In genomic region chr5:43422143-43422542, GRCh38 we compare ENCODE assay signal across 13 cellular contexts. TPM values are rescaled to one million over a fixed set of nuclear protein-coding genes. Genes with fewer than 3 reads are reported as not detected.
DNase-seq lines count a peak whose midpoint lies in the region; ATAC-seq, FAIRE-seq and TF ChIP-seq lines count a peak whose summit lies in the region.
"Had no signal": no experiment of that assay in that cellular context is flagged by ENCODE, and none has a peak within 500 bp of the region (broad histone marks: within the 10 kb centered on the region; RNA-seq: fewer than 3 reads in every experiment).

No MANE protein-coding gene starts in this region.

- intact Hi-C loops in endothelial cell of umbilical vein (cut with micrococcal nuclease), result no loop called here

- CTCF ChIA-PET in endothelial cell of umbilical vein (lab: Charles Lee), result interaction anchor here (0.9 to 1.5 kb wide), 3 partner anchors 10 to 62 kb away, joined by 3 to 7 read pairs (median 4); partner anchors contain the start of genes CCL28 and TMEM267

- FAIRE-seq in endothelial cell of umbilical vein (lab: Jason Lieb, UNC), result peak; percentile 84

- peaks cover 3 to 5% of the 10 kb centered on the region in 2 experiments for H3K27me3 ChIP-seq in endothelial cell of umbilical vein (ENCODE audit: control insufficient read depth in 2 of 2, insufficient read depth in 2 of 2, low read length in 2 of 2)
- H3K27me3 ChIP-seq in muscle layer of duodenum (ENCODE audit: low read depth, low read length), result no peaks in the 10 kb centered on the region
- H3K27me3 ChIP-seq: cardiac muscle cell, sigmoid colon had no signal

- TF ChIP-seq CTCF in endothelial cell of umbilical vein (IDR thresholded peaks at IDR 0.05; ENCODE audit: extremely low read depth in 1 of 2, insufficient read depth in 1 of 2, low read depth in 1 of 2, low read length in 2 of 2), result no peak

- no peak for TF ChIP-seq POLR2A in endothelial cell of umbilical vein (IDR thresholded peaks at IDR 0.05; ENCODE audit: low read depth, low read length)

- H3K9ac ChIP-seq in endothelial cell of umbilical vein (replicated peaks; ENCODE audit: extremely low read depth, insufficient read depth, low read length), result no peak overlapping the region
- H3K9ac ChIP-seq: KMS-11 had no signal

- no peak for ATAC-seq in HG03196 (IDR thresholded peaks at IDR 0.05; ENCODE audit: unreplicated experiment)
- ATAC-seq: stimulated activated effector memory CD8-positive, alpha-beta T cell treated with anti-CD3 and anti-CD28 coated beads, Interleukin-12 subunit alpha, Interleukin-12 subunit beta, amount 100 ng/mL, for 72 hours had no signal

- H3K27ac ChIP-seq in endothelial cell of umbilical vein (ENCODE audit: insufficient read depth, low read depth, low read length) (no peak overlapping the region), muscle layer of duodenum (ENCODE audit: low read length) (peak overlapping the region; percentile 34)
- H3K27ac ChIP-seq: cardiac muscle cell, KMS-11 had no signal

- H3K9me3 ChIP-seq in endothelial cell of umbilical vein (replicated peaks; ENCODE audit: control insufficient read depth, insufficient read depth, low read length) (no peaks in the 10 kb centered on the region), muscle layer of duodenum (ENCODE audit: control insufficient read depth in 1 of 2, low read length in 2 of 2) (no peaks in the 10 kb centered on the region)
- H3K9me3 ChIP-seq: sigmoid colon had no signal

- no peaks in the 10 kb centered on the region for H3K9me1 ChIP-seq in endothelial cell of umbilical vein (replicated peaks; ENCODE audit: control insufficient read depth, extremely low read depth, insufficient read depth, low read length)

- H3K4me2 ChIP-seq in endothelial cell of umbilical vein (ENCODE audit: insufficient read depth, low read length), result peak overlapping the region; percentile 13
- H3K4me2 ChIP-seq: KMS-11 had no signal

- no peaks in the 10 kb centered on the region for H3K4me1 ChIP-seq in endothelial cell of umbilical vein (ENCODE audit: control insufficient read depth, extremely low read depth, insufficient read depth, low read length)
- peaks cover 0 to 8% of the 10 kb centered on the region in 2 donors for H3K4me1 ChIP-seq in muscle layer of duodenum (ENCODE audit: control insufficient read depth in 1 of 2, insufficient read depth in 2 of 2, low read length in 2 of 2)

- H3K4me3 ChIP-seq in endothelial cell of umbilical vein (replicated peaks in 1 of 3; ENCODE audit: insufficient read depth in 1 of 3, low read depth in 1 of 3, low read length in 3 of 3) (no peak overlapping the region), muscle layer of duodenum (ENCODE audit: low read depth in 1 of 2, low read length in 2 of 2) (no peak overlapping the region)
- H3K4me3 ChIP-seq: cardiac muscle cell, sigmoid colon had no signal

- DNase-seq in GM03348 (ENCODE audit: low spot score) (peak; percentile 47), NCI-H146 treated with DMSO at 0.1 percent for 48 hours (lab: John Stamatoyannopoulos, UW; ENCODE audit: unreplicated experiment) (peak; percentile 41), endothelial cell of umbilical vein (ENCODE audit: low read depth, low spot score) (peak; percentile 82), superior temporal gyrus (ENCODE audit: extremely low spot score) (no peak), dedifferentiated amniotic fluid mesenchymal stem cell (ENCODE audit: extremely low spot score) (no peak)
- DNase-seq in stimulated activated CD4-positive, alpha-beta T cell treated with anti-CD3 and anti-CD28 coated beads, Interleukin-4, amount 100 ng/mL, for 24 hours, result no peak
- DNase-seq: DND-41, sigmoid colon had no signal

- H3K36me3 ChIP-seq in endothelial cell of umbilical vein (ENCODE audit: control insufficient read depth in 2 of 2, extremely low read depth in 1 of 2, insufficient read depth in 2 of 2, low read length in 2 of 2) (no peaks in the 10 kb centered on the region), muscle layer of duodenum (ENCODE audit: control insufficient read depth in 1 of 2, insufficient read depth in 2 of 2, low read length in 2 of 2) (no peaks in the 10 kb centered on the region)
- H3K36me3 ChIP-seq: cardiac muscle cell, sigmoid colon had no signal

- POLR2A ChIA-PET in endothelial cell of umbilical vein (lab: Charles Lee), result no interaction called here

- H2AFZ ChIP-seq in endothelial cell of umbilical vein (ENCODE audit: low read depth, low read length), result no peak overlapping the region

- no peaks in the 10 kb centered on the region for H3K79me2 ChIP-seq in endothelial cell of umbilical vein (ENCODE audit: control insufficient read depth, insufficient read depth, low read length)

- dilution Hi-C loops in endothelial cell of umbilical vein (cut with MboI; ENCODE audit: extremely low pct_ligation_motif_present, low sequenced_read_pairs), result no loop called here

- BruUV-seq in endothelial cell of umbilical vein (replicated peaks; lab: Mats Ljungman, UMichigan), result no TSS peak

- no peaks in the 10 kb centered on the region for H4K20me1 ChIP-seq in endothelial cell of umbilical vein (replicated peaks; ENCODE audit: control insufficient read depth, extremely low read depth, insufficient read depth, low read length)

TF ChIP-seq in endothelial cell of umbilical vein, 7 proteins besides CTCF, POLR2A, EP300 and RAD21:
- TF ChIP-seq MYC (IDR thresholded peaks at IDR 0.05; ENCODE audit: low read depth, low read length) (no peak), POLR2AphosphoS5 (IDR thresholded peaks at IDR 0.05; ENCODE audit: insufficient read depth, low read depth, low read length) (no peak)

RNA-seq across cellular contexts. Expression of gene CCL28, which starts 10.0 kb away (rescaled TPM):
- 0.95 and 1.8 TPM in 2 replicates for total RNA-seq in endothelial cell of umbilical vein
- polyA plus RNA-seq in endothelial cell of umbilical vein, result 1.2 and 1.4 TPM in 2 replicates
- 0.66 and 0.79 TPM in 2 replicates for polyA plus RNA-seq in endothelial cell of umbilical vein (2011; cell fraction: cytosol; rRNA removed)
- 1.3 and 1.5 TPM in 2 replicates for polyA plus RNA-seq in endothelial cell of umbilical vein (2011; cell fraction: nucleus; rRNA removed)
- polyA plus RNA-seq in endothelial cell of umbilical vein (2012), result 0.23 TPM in 2 replicates
- polyA minus RNA-seq in endothelial cell of umbilical vein, result 1.1 and 1.9 TPM in 2 replicates
- polyA minus RNA-seq in endothelial cell of umbilical vein (2011; cell fraction: cytosol; rRNA and poly(A)+ RNA removed), result not detected
- polyA minus RNA-seq in endothelial cell of umbilical vein (2011; cell fraction: nucleus; rRNA and poly(A)+ RNA removed), result 0.38 and 0.43 TPM in 2 replicates
- total RNA-seq: cardiac muscle cell had no signal
- polyA plus RNA-seq: cardiac muscle cell had no signal

Comparison
In these comparisons a context has a peak if more than half of its experiments do, and no peak if none do; other contexts are left out.
1. DNase-seq: peak in GM03348 (single experiment), NCI-H146 treated with DMSO at 0.1 percent for 48 hours (single experiment) and endothelial cell of umbilical vein (single experiment); none in superior temporal gyrus (single experiment), stimulated activated CD4-positive, alpha-beta T cell treated with anti-CD3 and anti-CD28 coated beads, Interleukin-4, amount 100 ng/mL, for 24 hours (single experiment) and dedifferentiated amniotic fluid mesenchymal stem cell (single experiment).